Comparison of ENCODE assay signal across 1 cellular context in genomic region chr9:136807281-136808074, GRCh38.
A peak's percentile ranks its signal among the peaks of the same experiment; 100 is the strongest.
TF ChIP-seq lines count a peak whose summit lies in the region.

Gene RABL6, plus strand, starts transcription at chr9:136807948. Its CDS starts 249 bp downstream, at chr9:136808197.

TF ChIP-seq in HepG2, 621 proteins besides CTCF, POLR2A, EP300 and RAD21 (continued from another document and continues in another):
- TF ChIP-seq PAXIP1 (CRISPR knock-in tag; conservative IDR thresholded peaks at IDR 0.05) (0 out of 2 replicates have a peak, but pooled peaks have one; percentile 28), DBP (CRISPR knock-in tag; IDR thresholded peaks at IDR 0.05; ENCODE audit: not compliant biosample characterization) (no peak), ZFP36 (IDR thresholded peaks at IDR 0.05; ENCODE audit: borderline replicate concordance, low read depth, low read length, partially characterized antibody) (no peak), NR2F1 (CRISPR knock-in tag; IDR thresholded peaks at IDR 0.05) (0 out of 4 replicates have a peak, but pooled peaks of 1 of the 2 experiments have one; percentile 7), ZNF709 (CRISPR knock-in tag; IDR thresholded peaks at IDR 0.05) (0 out of 2 replicates have a peak, but pooled peaks have one; percentile 34), ZNF674 (CRISPR knock-in tag; IDR thresholded peaks at IDR 0.05; ENCODE audit: low read depth) (peak; percentile 51; the same call in 1 of the 2 replicates), ETV5 (CRISPR knock-in tag; IDR thresholded peaks at IDR 0.05; ENCODE audit: borderline replicate concordance) (no peak), SSRP1 (CRISPR knock-in tag; IDR thresholded peaks at IDR 0.05) (no peak), ZNF205 (CRISPR knock-in tag; IDR thresholded peaks at IDR 0.05) (0 out of 2 replicates have a peak, but pooled peaks have one; percentile 44), HNF4A (CRISPR knock-in tag; IDR thresholded peaks at IDR 0.05) (no peak), PAWR (CRISPR knock-in tag; IDR thresholded peaks at IDR 0.05; ENCODE audit: borderline replicate concordance) (0 out of 2 replicates have a peak, but pooled peaks have one; percentile 55), ZFP36L2 (CRISPR knock-in tag; IDR thresholded peaks at IDR 0.05) (no peak), ZNF737 (CRISPR knock-in tag; IDR thresholded peaks at IDR 0.05; ENCODE audit: borderline replicate concordance) (no peak), YEATS4 (CRISPR knock-in tag; IDR thresholded peaks at IDR 0.05; ENCODE audit: borderline replicate concordance) (no peak; the same call in 1 of the 2 replicates), THAP7 (CRISPR knock-in tag; IDR thresholded peaks at IDR 0.05) (no peak), ZNF414 (CRISPR knock-in tag; IDR thresholded peaks at IDR 0.05) (0 out of 2 replicates have a peak, but pooled peaks have one; percentile 46), FOSL1 (CRISPR knock-in tag; IDR thresholded peaks at IDR 0.05; ENCODE audit: borderline replicate concordance) (no peak), ZBTB21 (CRISPR knock-in tag; IDR thresholded peaks at IDR 0.05) (no peak), ZNF776 (CRISPR knock-in tag; IDR thresholded peaks at IDR 0.05) (0 out of 2 replicates have a peak, but pooled peaks have one; percentile 22), SP1 (IDR thresholded peaks at IDR 0.05) (no peak), SP1 (CRISPR knock-in tag; IDR thresholded peaks at IDR 0.05) (no peak), ARNT2 (CRISPR knock-in tag; IDR thresholded peaks at IDR 0.05; ENCODE audit: low read depth) (0 out of 2 replicates have a peak, but pooled peaks have one; percentile 27), HDAC1 (CRISPR knock-in tag; IDR thresholded peaks at IDR 0.05) (no peak), MEF2D (CRISPR knock-in tag; IDR thresholded peaks at IDR 0.05) (no peak), KDM5B (CRISPR knock-in tag; IDR thresholded peaks at IDR 0.05; ENCODE audit: borderline replicate concordance) (no peak), PAX8 (CRISPR knock-in tag; IDR thresholded peaks at IDR 0.05; ENCODE audit: borderline replicate concordance) (no peak), RELA (CRISPR knock-in tag; IDR thresholded peaks at IDR 0.05) (no peak), ZNF850 (CRISPR knock-in tag; conservative IDR thresholded peaks at IDR 0.05) (no peak), ZNF580 (CRISPR knock-in tag; IDR thresholded peaks at IDR 0.05; ENCODE audit: borderline replicate concordance, low read depth) (no peak), HMGXB4 (CRISPR knock-in tag; IDR thresholded peaks at IDR 0.05; ENCODE audit: borderline replicate concordance in 1 of 2, low read depth in 1 of 2) (0 out of 4 replicates have a peak, but pooled peaks of 1 of the 2 experiments have one; percentile 15), FOXK1 (CRISPR knock-in tag; IDR thresholded peaks at IDR 0.05; ENCODE audit: borderline replicate concordance, low read depth) (no peak), NFKBIZ (CRISPR knock-in tag; IDR thresholded peaks at IDR 0.05) (no peak), ARID2 (CRISPR knock-in tag; IDR thresholded peaks at IDR 0.05; ENCODE audit: borderline replicate concordance) (no peak), ZNF234 (CRISPR knock-in tag; conservative IDR thresholded peaks at IDR 0.05) (no peak), ELK4 (CRISPR knock-in tag; IDR thresholded peaks at IDR 0.05; ENCODE audit: borderline replicate concordance) (no peak), ISX (CRISPR knock-in tag; conservative IDR thresholded peaks at IDR 0.05) (no peak), MXD4 (CRISPR knock-in tag; IDR thresholded peaks at IDR 0.05) (no peak), NFYB (CRISPR knock-in tag; IDR thresholded peaks at IDR 0.05) (no peak), MAFF (IDR thresholded peaks at IDR 0.05; ENCODE audit: low read depth, low read length) (no peak), ZNF558 (CRISPR knock-in tag; IDR thresholded peaks at IDR 0.05; ENCODE audit: borderline replicate concordance) (peak; percentile 61; the same call in 1 of the 2 replicates), ZNF329 (CRISPR knock-in tag; IDR thresholded peaks at IDR 0.05; ENCODE audit: low read depth) (no peak), ZNF720 (CRISPR knock-in tag; IDR thresholded peaks at IDR 0.05) (no peak), IRF9 (CRISPR knock-in tag; IDR thresholded peaks at IDR 0.05; ENCODE audit: borderline replicate concordance) (no peak), ZBTB42 (CRISPR knock-in tag; IDR thresholded peaks at IDR 0.05) (no peak), ARNT (IDR thresholded peaks at IDR 0.05) (no peak), HDAC2 (CRISPR knock-in tag; IDR thresholded peaks at IDR 0.05) (0 out of 2 replicates have a peak, but pooled peaks have one; percentile 28), MYC (CRISPR knock-in tag; IDR thresholded peaks at IDR 0.05; ENCODE audit: borderline replicate concordance) (0 out of 2 replicates have a peak, but pooled peaks have one; percentile 46), SMAD3 (CRISPR knock-in tag; IDR thresholded peaks at IDR 0.05) (no peak), ZNF501 (CRISPR knock-in tag; IDR thresholded peaks at IDR 0.05) (no peak), PCBP2 (optimal IDR thresholded peaks at IDR 0.05; ENCODE audit: low read depth, low read length, poor library complexity, severe bottlenecking) (no peak), ZNF512 (CRISPR knock-in tag; IDR thresholded peaks at IDR 0.05) (no peak), ZNF609 (CRISPR knock-in tag; IDR thresholded peaks at IDR 0.05; ENCODE audit: borderline replicate concordance) (no peak)
